21 cellular contexts compared by ENCODE assay signal in the genomic region with DNA sequence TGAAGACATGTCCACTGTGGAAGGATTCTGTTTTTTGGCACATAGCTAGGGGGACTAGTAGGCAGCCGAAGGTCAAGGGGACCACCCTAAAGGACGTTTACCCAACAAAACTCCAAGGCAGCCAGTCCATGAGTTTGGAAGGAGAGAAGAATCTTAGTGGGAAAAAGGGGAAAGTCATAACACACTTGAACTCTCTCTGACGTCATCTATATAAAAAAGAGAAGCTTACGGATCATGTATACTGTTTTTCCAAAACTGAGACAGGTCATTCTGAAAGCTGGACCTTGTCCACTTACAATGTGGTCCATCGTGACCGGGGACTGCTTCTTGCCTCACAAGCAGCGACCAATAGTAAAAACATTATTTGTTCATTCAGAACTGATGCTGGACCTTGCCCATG.
"Had no signal": no experiment of that assay in that cellular context is flagged by ENCODE, and none has a peak within 500 bp of the region (broad histone marks: within the 10 kb centered on the region; RNA-seq: fewer than 3 reads in every experiment).

No MANE protein-coding gene starts in this region.

- ATAC-seq: activated CD8-positive, alpha-beta memory T cell treated with anti-CD3 and anti-CD28 coated beads, Interleukin-2, amount 10 ng/mL, durations not matched to agents 7 days and 5 days; T-helper 17 cell had no signal

- H3K27ac Mint-ChIP-seq: activated B cell treated with CpG ODN at 0.5 μM for 24 hours; activated CD4-positive, alpha-beta T cell treated with anti-CD3 and anti-CD28 coated beads, Interleukin-2, amount 10 ng/mL, durations not matched to agents 24 days and 14 days; activated CD8-positive, alpha-beta memory T cell treated with anti-CD3 and anti-CD28 coated beads, Interleukin-2, amount 10 ng/mL, durations not matched to agents 7 days and 5 days; activated naive CD8-positive, alpha-beta T cell treated with anti-CD3 and anti-CD28 coated beads for 36 hours; activated T-cell treated with anti-CD3 and anti-CD28 coated beads, Interleukin-2, amount 50 U/mL, for 24 hours; activated T-helper 1 cell treated with anti-CD3 and anti-CD28 coated beads, Interleukin-12 subunit alpha, Interleukin-12 subunit beta, Interleukin-2, Interleukin-4 antibody, amounts not matched to agents 30 ng/mL and 10 ng/mL and 1 ng/mL, durations not matched to agents 14 hours and 24 hours and 36 hours had no signal

- H3K27me3 Mint-ChIP-seq: activated B cell treated with CpG ODN at 0.5 μM for 24 hours; activated CD4-positive, alpha-beta T cell treated with anti-CD3 and anti-CD28 coated beads, Interleukin-2, amount 10 ng/mL, durations not matched to agents 24 days and 14 days; activated CD8-positive, alpha-beta memory T cell treated with anti-CD3 and anti-CD28 coated beads, Interleukin-2, amount 10 ng/mL, durations not matched to agents 7 days and 5 days; activated naive CD8-positive, alpha-beta T cell treated with anti-CD3 and anti-CD28 coated beads for 36 hours; activated T-cell treated with anti-CD3 and anti-CD28 coated beads, Interleukin-2, amount 50 U/mL, for 24 hours; T-helper 17 cell had no signal

- H3K9me3 Mint-ChIP-seq: activated B cell treated with CpG ODN at 0.5 μM for 24 hours; activated CD4-positive, alpha-beta T cell treated with anti-CD3 and anti-CD28 coated beads, Interleukin-2, amount 10 ng/mL, durations not matched to agents 24 days and 14 days; activated naive CD8-positive, alpha-beta T cell treated with anti-CD3 and anti-CD28 coated beads for 36 hours; activated T-cell treated with anti-CD3 and anti-CD28 coated beads, Interleukin-2, amount 50 U/mL, for 24 hours; activated T-helper 1 cell treated with anti-CD3 and anti-CD28 coated beads, Interleukin-12 subunit alpha, Interleukin-12 subunit beta, Interleukin-2, Interleukin-4 antibody, amounts not matched to agents 30 ng/mL and 10 ng/mL and 1 ng/mL, durations not matched to agents 14 hours and 24 hours and 36 hours had no signal

- DNase-seq: activated B cell treated with CpG ODN at 0.5 μM for 24 hours; activated CD4-positive, alpha-beta T cell treated with anti-CD3 and anti-CD28 coated beads for 1 hour; activated CD4-positive, alpha-beta T cell treated with anti-CD3 and anti-CD28 coated beads, Interleukin-2, amount 10 ng/mL, durations not matched to agents 24 days and 14 days; activated CD4-positive, alpha-beta T cell treated with anti-CD3 and anti-CD28 coated beads, Interleukin-2, amount 50 U/mL, for 48 hours; activated CD8-positive, alpha-beta memory T cell treated with anti-CD3 and anti-CD28 coated beads, Interleukin-2, amount 10 ng/mL, durations not matched to agents 7 days and 5 days; activated effector memory CD4-positive, alpha-beta T cell treated with Interleukin-2 at 50 U/mL for 16 hours; activated naive CD4-positive, alpha-beta T cell treated with Interleukin-2 at 50 U/mL for 16 hours; activated naive CD8-positive, alpha-beta T cell treated with anti-CD3 and anti-CD28 coated beads for 36 hours; activated T-cell treated with anti-CD3 and anti-CD28 coated beads, Interleukin-2, amount 50 U/mL, for 24 hours; caudate nucleus; Kasumi-1; KBM-7; NCI-H1048; NCI-H187 treated with DMSO at 0.1 percent for 48 hours; NCI-H2081 treated with DMSO at 0.1 percent for 48 hours; NCI-H446; NCI-H524; SIG-M5; T-helper 17 cell; T1000 had no signal

- H3K4me1 Mint-ChIP-seq: activated B cell treated with CpG ODN at 0.5 μM for 24 hours; activated CD4-positive, alpha-beta T cell treated with anti-CD3 and anti-CD28 coated beads, Interleukin-2, amount 10 ng/mL, durations not matched to agents 24 days and 14 days had no signal

- H3K36me3 Mint-ChIP-seq: activated naive CD8-positive, alpha-beta T cell treated with anti-CD3 and anti-CD28 coated beads for 36 hours had no signal

- H3K4me3 Mint-ChIP-seq: activated B cell treated with CpG ODN at 0.5 μM for 24 hours; activated CD4-positive, alpha-beta T cell treated with anti-CD3 and anti-CD28 coated beads, Interleukin-2, amount 10 ng/mL, durations not matched to agents 24 days and 14 days; activated CD8-positive, alpha-beta memory T cell treated with anti-CD3 and anti-CD28 coated beads, Interleukin-2, amount 10 ng/mL, durations not matched to agents 7 days and 5 days; activated naive CD8-positive, alpha-beta T cell treated with anti-CD3 and anti-CD28 coated beads for 36 hours; activated T-cell treated with anti-CD3 and anti-CD28 coated beads, Interleukin-2, amount 50 U/mL, for 24 hours; activated T-helper 1 cell treated with anti-CD3 and anti-CD28 coated beads, Interleukin-12 subunit alpha, Interleukin-12 subunit beta, Interleukin-2, Interleukin-4 antibody, amounts not matched to agents 30 ng/mL and 10 ng/mL and 1 ng/mL, durations not matched to agents 14 hours and 24 hours and 36 hours; T-helper 17 cell had no signal
